ENCODE assay signal across 16 cellular contexts in genomic region chr10:17141504-17142229, GRCh38.
"Had no signal": no experiment of that assay in that cellular context is flagged by ENCODE, and none has a peak within 500 bp of the region (broad histone marks: within the 10 kb centered on the region; RNA-seq: fewer than 3 reads in every experiment).

No MANE protein-coding gene starts in this region.

- H3K9me3 ChIP-seq: heart left ventricle, neutrophil, ovary, prostate gland, testis had no signal

- H3K27ac ChIP-seq: heart left ventricle, neutrophil, ovary, prostate gland, testis had no signal

- DNase-seq: activated B cell treated with CpG ODN at 0.5 μM for 24 hours; activated CD4-positive, alpha-beta memory T cell treated with anti-CD3 and anti-CD28 coated beads for 36 hours; activated CD4-positive, alpha-beta T cell treated with anti-CD3 and anti-CD28 coated beads for 36 hours; activated effector memory CD4-positive, alpha-beta T cell treated with anti-CD3 and anti-CD28 coated beads, Interleukin-2, amount 50 U/mL, for 16 hours; cerebellar nuclear complex; heart left ventricle; left ventricle myocardium superior; midbrain; ovary; stimulated activated CD4-positive, alpha-beta T cell treated with anti-CD3 and anti-CD28 coated beads, Interleukin-4, amount 100 ng/mL, for 1 hour; T1000; testis had no signal

- H3K27me3 ChIP-seq: heart left ventricle, neutrophil, ovary, testis had no signal

- H3K36me3 ChIP-seq: heart left ventricle, neutrophil, ovary, prostate gland had no signal

- H3K4me1 Mint-ChIP-seq: activated B cell treated with CpG ODN at 0.5 μM for 24 hours had no signal

- H3K4me1 ChIP-seq: heart left ventricle, prostate gland had no signal

- ATAC-seq: activated CD4-positive, alpha-beta T cell treated with anti-CD3 and anti-CD28 coated beads for 36 hours; activated naive CD4-positive, alpha-beta T cell treated with anti-CD3 and anti-CD28 coated beads, Interleukin-2, amount 50 U/mL, for 72 hours; heart left ventricle; left ventricle myocardium superior had no signal

- H3K9me3 Mint-ChIP-seq: activated CD4-positive, alpha-beta memory T cell treated with anti-CD3 and anti-CD28 coated beads for 36 hours had no signal

- H3K4me3 Mint-ChIP-seq: activated B cell treated with CpG ODN at 0.5 μM for 24 hours; activated CD4-positive, alpha-beta memory T cell treated with anti-CD3 and anti-CD28 coated beads for 36 hours; activated CD4-positive, alpha-beta T cell treated with anti-CD3 and anti-CD28 coated beads for 36 hours; nephron had no signal

- H3K27me3 Mint-ChIP-seq: activated CD4-positive, alpha-beta memory T cell treated with anti-CD3 and anti-CD28 coated beads for 36 hours; activated CD4-positive, alpha-beta T cell treated with anti-CD3 and anti-CD28 coated beads for 36 hours had no signal

- H3K27ac Mint-ChIP-seq: activated B cell treated with CpG ODN at 0.5 μM for 24 hours; activated CD4-positive, alpha-beta memory T cell treated with anti-CD3 and anti-CD28 coated beads for 36 hours; activated CD4-positive, alpha-beta T cell treated with anti-CD3 and anti-CD28 coated beads for 36 hours; activated naive CD4-positive, alpha-beta T cell treated with anti-CD3 and anti-CD28 coated beads, Interleukin-2, amount 50 U/mL, for 72 hours; nephron had no signal

- H3K4me3 ChIP-seq: heart left ventricle, ovary, prostate gland, testis had no signal
